In genomic region chr19:29372461-29372860, GRCh38 we compare ENCODE assay signal across 16 cellular contexts.
DNase-seq lines count a peak whose midpoint lies in the region; TF ChIP-seq lines count a peak whose summit lies in the region.
"Had no signal": no experiment of that assay in that cellular context is flagged by ENCODE, and none has a peak within 500 bp of the region (broad histone marks: within the 10 kb centered on the region; RNA-seq: fewer than 3 reads in every experiment).

No MANE protein-coding gene starts in this region.

- H3K9ac ChIP-seq in mesendoderm (ENCODE audit: low read length): no peak overlapping the region

- H3K79me1 ChIP-seq in mesendoderm (ENCODE audit: low read length): no peaks in the 10 kb centered on the region

- no peak overlapping the region for H2AK5ac ChIP-seq in mesendoderm (ENCODE audit: low read length)

- H3K27ac ChIP-seq in mesendoderm (ENCODE audit: low read depth, low read length) (no peak overlapping the region), coronary artery (no peak overlapping the region)
- H3K27ac ChIP-seq: 22Rv1 had no signal

- no CpG with 5 or more reads among the region's 3 CpGs for WGBS in mesendoderm (ENCODE audit: extremely low coverage, insufficient coverage, low lambda C conversion rate)

- H3K4ac ChIP-seq in mesendoderm (ENCODE audit: low read depth, low read length): no peak overlapping the region

- H3K56ac ChIP-seq in mesendoderm (ENCODE audit: low read length): no peak overlapping the region

- POLR2A ChIA-PET in HEK293T (lab: Yijun Ruan, JAX): no interaction called here

- no peak overlapping the region for H2BK5ac ChIP-seq in mesendoderm (ENCODE audit: low read length)

- no peaks in the 10 kb centered on the region for H3K79me2 ChIP-seq in mesendoderm (ENCODE audit: control insufficient read depth, insufficient read depth, low read length)

- H2BK15ac ChIP-seq in mesendoderm (replicated peaks; ENCODE audit: low read depth): no peak overlapping the region

- H3K23ac ChIP-seq in mesendoderm (ENCODE audit: low read length): no peak overlapping the region

- no peaks in the 10 kb centered on the region for H3K27me3 ChIP-seq in mesendoderm (ENCODE audit: insufficient read depth, low read length, poor library complexity)

- CTCF ChIA-PET in HEK293T (lab: Yijun Ruan, JAX): no interaction called here

- H3K36me3 ChIP-seq in mesendoderm (ENCODE audit: control insufficient read depth, insufficient read depth, low read length): no peaks in the 10 kb centered on the region
- H3K36me3 ChIP-seq: HAP-1 had no signal

- no peak overlapping the region for H3K4me2 ChIP-seq in mesendoderm (ENCODE audit: low read length)

- H3K4me3 ChIP-seq in mesendoderm (ENCODE audit: low read length) (no peak overlapping the region), coronary artery (no peak overlapping the region), foreskin fibroblast (ENCODE audit: low read depth in 1 of 2, low read length in 2 of 2) (no peak overlapping the region)
- H3K4me3 ChIP-seq: HAP-1 had no signal

- H3K18ac ChIP-seq in mesendoderm (ENCODE audit: low read length): no peak overlapping the region

- DNase-seq in NCI-H345 (lab: John Stamatoyannopoulos, UW): peak; percentile 63
- DNase-seq in NCI-H345 treated with DMSO at 0.1 percent for 48 hours (lab: John Stamatoyannopoulos, UW; ENCODE audit: unreplicated experiment): no peak
- DNase-seq in HEK293T (ENCODE audit: extremely low spot score): peak; percentile 0
- DNase-seq in mesendoderm: peak; percentile 49
- DNase-seq in stimulated activated CD8-positive, alpha-beta memory T cell treated with anti-CD3 and anti-CD28 coated beads, Interleukin-4, amount 100 ng/mL, for 48 hours: peak; percentile 12
- no peak for DNase-seq in coronary artery (ENCODE audit: low spot score)
- DNase-seq in effector CD4-positive, alpha-beta T cell: no peak
- no peak for DNase-seq in foreskin fibroblast
- DNase-seq: DMS79, Karpas-422, NCI-H1436, NCI-H2081 treated with DMSO at 0.1 percent for 48 hours, NCI-H510A, NCI-H774 had no signal

- H3K4me1 ChIP-seq in mesendoderm (ENCODE audit: control insufficient read depth, low read depth, low read length): peaks cover 6% of the 10 kb centered on the region
- H3K4me1 ChIP-seq: HAP-1 had no signal

- no peak for TF ChIP-seq CTCF in coronary artery (IDR thresholded peaks at IDR 0.05)
- TF ChIP-seq CTCF in foreskin fibroblast (IDR thresholded peaks at IDR 0.05; ENCODE audit: low read depth, low read length): no peak

- H4K8ac ChIP-seq in mesendoderm (ENCODE audit: low read depth, low read length): no peak overlapping the region

- H4K5ac ChIP-seq in mesendoderm (ENCODE audit: low read length): no peak overlapping the region

- H2BK120ac ChIP-seq in mesendoderm (ENCODE audit: low read depth, low read length): no peak overlapping the region

TF ChIP-seq in HEK293T, 16 proteins besides CTCF, POLR2A, EP300 and RAD21:
- TF ChIP-seq LEF1 (IDR thresholded peaks at IDR 0.05; ENCODE audit: borderline replicate concordance) (no peak), BHLHE40 (IDR thresholded peaks at IDR 0.05; ENCODE audit: borderline replicate concordance) (no peak), HDGF (IDR thresholded peaks at IDR 0.05; ENCODE audit: borderline replicate concordance) (no peak), CTBP1 (IDR thresholded peaks at IDR 0.05; ENCODE audit: borderline replicate concordance) (no peak), NFRKB (IDR thresholded peaks at IDR 0.05) (no peak), ARNT (IDR thresholded peaks at IDR 0.05) (no peak), ZNF384 (IDR thresholded peaks at IDR 0.05) (no peak), ELF4 (IDR thresholded peaks at IDR 0.05) (no peak), TARDBP (IDR thresholded peaks at IDR 0.05) (no peak)

Comparison
In these comparisons a context has a peak if more than half of its experiments do, and no peak if none do; other contexts are left out.
1. DNase-seq: peak in NCI-H345 (single experiment), HEK293T (single experiment), mesendoderm (single experiment) and stimulated activated CD8-positive, alpha-beta memory T cell treated with anti-CD3 and anti-CD28 coated beads, Interleukin-4, amount 100 ng/mL, for 48 hours (single experiment); none in NCI-H345 treated with DMSO at 0.1 percent for 48 hours (single experiment), coronary artery (single experiment), effector CD4-positive, alpha-beta T cell (single experiment) and foreskin fibroblast (0 of 2).